In genomic region chr7:139645572-139646523, GRCh38 we compare ENCODE assay signal across 8 cellular contexts.
DNase-seq lines count a peak whose midpoint lies in the region; ATAC-seq and TF ChIP-seq lines count a peak whose summit lies in the region.

No MANE protein-coding gene starts in this region.

- ATAC-seq in esophagus mucosa (peak; percentile 69), naive B cell (ENCODE audit: low read depth in 2 of 2) (peak; percentile 20 to 50), HG03571 (IDR thresholded peaks at IDR 0.05; ENCODE audit: unreplicated experiment) (no peak)

- intact Hi-C loops in Caco-2 (cut with micrococcal nuclease; ENCODE audit: unreplicated experiment): loop anchor here (1.0 to 10.0 kb wide), 5 partner anchors 37 to 356 kb away; partner anchors contain the start of gene HIPK2

- peak; percentile 83 to 88 for DNase-seq in Caco-2
- DNase-seq in KBM-7: peak; percentile 75
- DNase-seq in activated T-cell treated with anti-CD3 and anti-CD28 coated beads for 4 hours: peak; percentile 82
- peak; percentile 69 for DNase-seq in naive B cell
- DNase-seq in stimulated activated CD8-positive, alpha-beta memory T cell treated with anti-CD3 and anti-CD28 coated beads, Interleukin-7, amount 100 ng/mL, for 24 hours (ENCODE audit: low read depth): peak; percentile 69

- H2AFZ ChIP-seq in OCI-LY3 (ENCODE audit: low read depth, low read length): no peak overlapping the region

- H3K4me1 Mint-ChIP-seq in Caco-2 (ENCODE audit: low read depth, unreplicated experiment): peaks cover 61% of the 10 kb centered on the region
- peaks cover 38 to 52% (median 46%) of the 10 kb centered on the region in 3 donors for H3K4me1 Mint-ChIP-seq in naive B cell

- TF ChIP-seq CTCF in Caco-2 (IDR thresholded peaks at IDR 0.05; ENCODE audit: insufficient read depth in 1 of 2, low read depth in 1 of 2, low read length in 1 of 2, severe bottlenecking in 1 of 2, unreplicated experiment in 1 of 2): peak; percentile 80 to 90
- TF ChIP-seq CTCF in OCI-LY3 (IDR thresholded peaks at IDR 0.05; ENCODE audit: low read depth, low read length): peak; percentile 93

- H3K9ac ChIP-seq in OCI-LY3 (ENCODE audit: low read length): no peak overlapping the region

- no peaks in the 10 kb centered on the region for H4K20me1 ChIP-seq in OCI-LY3 (ENCODE audit: insufficient read depth, low read length)

- CTCF ChIA-PET in Caco-2 (lab: Charles Lee): interaction anchor here (0.6 to 2.0 kb wide), 17 partner anchors 8 to 360 kb away, joined by 3 to 11 read pairs (median 4); no protein-coding TSS in a partner anchor

- no peak overlapping the region for H3K27ac ChIP-seq in OCI-LY3 (ENCODE audit: low read length)

- in situ Hi-C loops in KBM-7 (cut with MboI; ENCODE audit: low pct_unique_long_range_greater_than_20kb, low sequenced_read_pairs): loop anchor here (25.0 kb wide), 1 partner anchor 366 kb away; no protein-coding TSS in a partner anchor

- H3K9me3 Mint-ChIP-seq in Caco-2 (ENCODE audit: unreplicated experiment) (no peaks in the 10 kb centered on the region), naive B cell (no peaks in the 10 kb centered on the region)

- H3K9me3 ChIP-seq in Caco-2: no peaks in the 10 kb centered on the region
- no peaks in the 10 kb centered on the region for H3K9me3 ChIP-seq in OCI-LY3 (ENCODE audit: insufficient read depth, low read length)

- H3K27ac Mint-ChIP-seq in Caco-2 (ENCODE audit: unreplicated experiment) (peak overlapping the region; percentile 64), naive B cell (peak overlapping the region in 4 of 6 donors; percentile 32 to 84 (median 67))

- no TSS peak for BruUV-seq in Caco-2 (replicated peaks; lab: Mats Ljungman, UMichigan)

- peaks cover 4% of the 10 kb centered on the region for H3K36me3 Mint-ChIP-seq in Caco-2 (ENCODE audit: insufficient read depth, unreplicated experiment)
- peaks cover 0 to 6% of the 10 kb centered on the region in 2 donors for H3K36me3 Mint-ChIP-seq in naive B cell

- H3K27me3 Mint-ChIP-seq in Caco-2 (ENCODE audit: insufficient read depth, unreplicated experiment): no peaks in the 10 kb centered on the region
- no peaks in the 10 kb centered on the region for H3K27me3 Mint-ChIP-seq in naive B cell

- no peak overlapping the region for H3K4me3 Mint-ChIP-seq in Caco-2 (ENCODE audit: unreplicated experiment)
- H3K4me3 Mint-ChIP-seq in naive B cell: peak overlapping the region in 2 of 8 donors; percentile 24 to 26

- no peak overlapping the region for H3K4me3 ChIP-seq in Caco-2 (ENCODE audit: low read depth, low read length)
- no peak overlapping the region for H3K4me3 ChIP-seq in OCI-LY3 (ENCODE audit: low read length)

- H3K79me2 ChIP-seq in OCI-LY3 (ENCODE audit: low read length): no peaks in the 10 kb centered on the region

- H3K4me2 ChIP-seq in OCI-LY3 (ENCODE audit: low read length): no peak overlapping the region

- H3K4me1 ChIP-seq in Caco-2 (peaks cover 26% of the 10 kb centered on the region; the same call in 1 of the 2 replicates), OCI-LY3 (ENCODE audit: low read length) (peaks cover 13% of the 10 kb centered on the region)

- H3K36me3 ChIP-seq in Caco-2 (ENCODE audit: control insufficient read depth, insufficient read depth, low read length) (no peaks in the 10 kb centered on the region), OCI-LY3 (replicated peaks; ENCODE audit: low read depth, low read length) (no peaks in the 10 kb centered on the region)

- H3K27me3 ChIP-seq in Caco-2 (replicated peaks; ENCODE audit: control insufficient read depth, insufficient read depth, low read length): no peaks in the 10 kb centered on the region
- H3K27me3 ChIP-seq in OCI-LY3 (ENCODE audit: low read depth, low read length): peaks cover 51% of the 10 kb centered on the region

- POLR2A ChIA-PET in Caco-2 (lab: Charles Lee): interaction anchor here (0.6 kb wide), 1 partner anchor 42 kb away, joined by 3 read pairs; no protein-coding TSS in a partner anchor
